ENCODE assay signal across 18 cellular contexts in genomic region chr12:30548203-30548602, GRCh38.
DNase-seq lines count a peak whose midpoint lies in the region; TF ChIP-seq lines count a peak whose summit lies in the region.
"Had no signal": no experiment of that assay in that cellular context is flagged by ENCODE, and none has a peak within 500 bp of the region (broad histone marks: within the 10 kb centered on the region; RNA-seq: fewer than 3 reads in every experiment).

No MANE protein-coding gene starts in this region.

- peaks cover 2% of the 10 kb centered on the region for H3K27me3 Mint-ChIP-seq in mesothelial cell of epicardium (ENCODE audit: low read depth)
- H3K27me3 Mint-ChIP-seq: CD4-positive, CD25-positive, alpha-beta regulatory T cell; T-helper 17 cell had no signal

- no peak overlapping the region for H3K4me3 Mint-ChIP-seq in mesothelial cell of epicardium
- H3K4me3 Mint-ChIP-seq: CD4-positive, CD25-positive, alpha-beta regulatory T cell; GM23338; H9; IgD-negative memory B cell; T-helper 17 cell had no signal

- no peaks in the 10 kb centered on the region for H3K4me1 ChIP-seq in SJCRH30
- H3K4me1 ChIP-seq: BLaER1 had no signal

- H3K36me3 ChIP-seq in SJCRH30 = no peaks in the 10 kb centered on the region
- H3K36me3 ChIP-seq: BLaER1 had no signal

- no peak for TF ChIP-seq CTCF in mesothelial cell of epicardium (IDR thresholded peaks at IDR 0.05; ENCODE audit: unreplicated experiment)

- H3K4me3 ChIP-seq in SJCRH30 = no peak overlapping the region
- H3K4me3 ChIP-seq: BLaER1, GM23338 had no signal

- peaks cover 8% of the 10 kb centered on the region for H3K4me1 Mint-ChIP-seq in mesothelial cell of epicardium
- H3K4me1 Mint-ChIP-seq: CD4-positive, CD25-positive, alpha-beta regulatory T cell; GM23338; H9; IgD-negative memory B cell; T-helper 17 cell had no signal

- DNase-seq in NCI-H2029 treated with DMSO at 0.1 percent for 48 hours (lab: John Stamatoyannopoulos, UW) (peak; percentile 2), NCI-H2029 (lab: John Stamatoyannopoulos, UW) (no peak), M059J (ENCODE audit: low read depth) (peak; percentile 16), NCI-H82 treated with DMSO at 0.1 percent for 48 hours (lab: John Stamatoyannopoulos, UW; ENCODE audit: unreplicated experiment) (peak; percentile 43), mesothelial cell of epicardium (ENCODE audit: low spot score in 2 of 2, unreplicated experiment in 2 of 2) (no peak), substantia nigra (lab: John Stamatoyannopoulos, UW) (no peak), SJCRH30 (no peak), SHP77 treated with DMSO at 0.1 percent for 48 hours (lab: John Stamatoyannopoulos, UW) (no peak)
- DNase-seq: CD4-positive, CD25-positive, alpha-beta regulatory T cell; DMS53; H9; MV-4-11; NCI-H2081; NCI-H526 treated with DMSO at 0.1 percent for 48 hours; T-helper 17 cell had no signal

- peaks cover 22% of the 10 kb centered on the region for H3K9me3 Mint-ChIP-seq in mesothelial cell of epicardium

- H3K27me3 ChIP-seq in SJCRH30 = no peaks in the 10 kb centered on the region
- H3K27me3 ChIP-seq: BLaER1 had no signal

- H3K27ac Mint-ChIP-seq in mesothelial cell of epicardium = peak overlapping the region; percentile 2
- H3K27ac Mint-ChIP-seq: CD4-positive, CD25-positive, alpha-beta regulatory T cell; GM23338; H9; IgD-negative memory B cell; T-helper 17 cell had no signal

- H3K9me3 ChIP-seq in SJCRH30 (replicated peaks) = 0 out of 2 replicates have a peak, but pooled peaks cover 3% of the 10 kb centered on the region
- H3K9me3 ChIP-seq: BLaER1 had no signal

- H3K27ac ChIP-seq in substantia nigra (ENCODE audit: low read depth, low read length, poor library complexity, severe bottlenecking) = no peak overlapping the region
- no peak overlapping the region for H3K27ac ChIP-seq in SJCRH30
- H3K27ac ChIP-seq: BLaER1 had no signal

- peaks cover 4% of the 10 kb centered on the region for H3K36me3 Mint-ChIP-seq in mesothelial cell of epicardium
- H3K36me3 Mint-ChIP-seq: CD4-positive, CD25-positive, alpha-beta regulatory T cell had no signal

Comparison
In these comparisons a context has a peak if more than half of its experiments do, and no peak if none do; other contexts are left out.
1. DNase-seq: peak in NCI-H2029 treated with DMSO at 0.1 percent for 48 hours (single experiment), M059J (single experiment) and NCI-H82 treated with DMSO at 0.1 percent for 48 hours (single experiment); none in NCI-H2029 (single experiment), mesothelial cell of epicardium (0 of 2), substantia nigra (0 of 49), SJCRH30 (0 of 2) and SHP77 treated with DMSO at 0.1 percent for 48 hours (single experiment).